Comparison of ENCODE assay signal across 8 cellular contexts in the genomic region with DNA sequence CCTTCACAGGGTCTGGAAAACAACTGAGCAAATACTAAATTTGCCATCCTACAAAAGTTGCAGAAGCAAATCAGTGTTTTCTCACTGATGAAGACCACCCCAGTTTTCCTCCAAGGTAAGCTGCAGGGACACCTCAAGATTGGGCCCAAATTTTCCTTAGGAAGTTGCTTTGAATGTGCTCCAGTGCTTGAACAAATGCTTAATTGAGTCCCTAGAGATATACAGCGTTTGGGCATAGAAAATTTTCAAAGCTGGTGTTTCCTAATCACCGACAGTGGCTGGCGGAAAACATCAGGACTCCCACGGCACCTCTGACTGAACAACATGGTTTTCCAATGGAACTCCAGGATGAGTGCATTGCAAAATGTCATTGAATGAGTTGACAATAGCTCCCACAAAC.
"Had no signal": no experiment of that assay in that cellular context is flagged by ENCODE, and none has a peak within 500 bp of the region (broad histone marks: within the 10 kb centered on the region; RNA-seq: fewer than 3 reads in every experiment).

No MANE protein-coding gene starts in this region.

- H3K27ac Mint-ChIP-seq: IgD-negative memory B cell had no signal

- ATAC-seq: HepG2 had no signal

- DNase-seq: GOT3, H7, KBM-7 had no signal

- H3K36me3 ChIP-seq: HAP-1 had no signal

- H3K9me3 ChIP-seq: HAP-1 had no signal

- H3K36me3 Mint-ChIP-seq: IgD-negative memory B cell had no signal

- H3K27ac ChIP-seq: HL-60, KMS-11 had no signal

- H3K4me3 ChIP-seq: HAP-1 had no signal

- H3K4me2 ChIP-seq: KMS-11 had no signal

- H3K4me3 Mint-ChIP-seq: IgD-negative memory B cell had no signal

- H3K4me1 ChIP-seq: HAP-1 had no signal
